8 cellular contexts compared by ENCODE assay signal in the genomic region with DNA sequence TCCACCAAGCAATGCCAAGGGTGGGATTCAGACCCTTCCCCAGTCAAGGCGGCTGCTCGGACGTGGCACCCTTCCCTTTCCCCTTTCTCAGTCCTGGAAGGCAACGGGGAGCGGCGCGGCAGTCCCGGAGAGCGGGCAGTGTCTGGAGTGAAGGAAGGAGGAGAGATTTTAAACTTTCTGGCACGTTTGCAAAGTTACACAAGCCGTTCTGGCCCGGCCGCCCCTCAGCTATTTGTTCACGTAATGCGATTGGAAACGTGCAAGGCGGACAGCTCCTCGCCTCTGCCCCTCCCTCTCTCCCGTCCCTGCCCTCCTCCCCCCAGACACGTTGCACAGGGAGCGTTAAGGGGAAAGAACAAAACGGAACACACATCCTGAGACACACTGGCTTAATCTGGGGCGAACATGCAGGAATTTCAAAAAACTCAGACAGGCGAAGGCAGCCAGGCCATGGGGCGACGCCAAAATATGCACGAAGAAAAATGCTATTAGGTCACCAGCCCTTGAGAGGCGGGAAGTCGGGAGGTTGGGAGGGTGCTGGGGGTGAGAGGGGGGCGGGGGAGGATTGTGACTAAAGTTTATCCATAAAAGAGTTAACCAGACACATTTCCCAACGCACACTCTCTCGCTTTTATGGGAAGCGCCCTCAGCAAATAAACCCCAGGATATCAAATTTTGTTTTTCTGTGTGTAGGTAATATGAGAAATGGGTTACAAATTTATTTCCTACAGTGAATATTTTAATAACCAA. TPM values are rescaled to one million over a fixed set of nuclear protein-coding genes. Genes with fewer than 3 reads are reported as not detected.
A peak's percentile ranks its signal among the peaks of the same experiment; 100 is the strongest.
DNase-seq lines count a peak whose midpoint lies in the region; ATAC-seq and TF ChIP-seq lines count a peak whose summit lies in the region.

A gene with protein sequence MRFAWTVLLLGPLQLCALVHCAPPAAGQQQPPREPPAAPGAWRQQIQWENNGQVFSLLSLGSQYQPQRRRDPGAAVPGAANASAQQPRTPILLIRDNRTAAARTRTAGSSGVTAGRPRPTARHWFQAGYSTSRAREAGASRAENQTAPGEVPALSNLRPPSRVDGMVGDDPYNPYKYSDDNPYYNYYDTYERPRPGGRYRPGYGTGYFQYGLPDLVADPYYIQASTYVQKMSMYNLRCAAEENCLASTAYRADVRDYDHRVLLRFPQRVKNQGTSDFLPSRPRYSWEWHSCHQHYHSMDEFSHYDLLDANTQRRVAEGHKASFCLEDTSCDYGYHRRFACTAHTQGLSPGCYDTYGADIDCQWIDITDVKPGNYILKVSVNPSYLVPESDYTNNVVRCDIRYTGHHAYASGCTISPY (minus strand): TSS at position 144 of the 750 bp plus-strand sequence. CDS start 274 bp downstream, outside the sequence.

- H3K9me2 ChIP-seq in PC-3 (replicated peaks; ENCODE audit: low read length): no peaks in the 10 kb centered on the region

- H3K27ac ChIP-seq in ACC112 (ENCODE audit: low read depth, low read length) (peak within 1 kb of the TSS; percentile 88), PC-3 (ENCODE audit: low read length) (0 out of 2 replicates have a peak within 1 kb of the TSS, but pooled peaks have one; percentile 26), left lung (peak within 1 kb of the TSS; percentile 55 to 89)

- peak within 1 kb of the TSS; percentile 89 for H2AFZ ChIP-seq in ACC112 (ENCODE audit: low read length, unreplicated experiment)
- H2AFZ ChIP-seq in PC-3 (ENCODE audit: low read length): peak within 1 kb of the TSS; percentile 89

- no peaks in the 10 kb centered on the region for H3F3A ChIP-seq in PC-3 (ENCODE audit: low read length, unreplicated experiment)

- peaks cover 18% of the 10 kb centered on the region for H3K36me3 ChIP-seq in ACC112 (ENCODE audit: insufficient read depth, low read length)
- no peaks in the 10 kb centered on the region for H3K36me3 ChIP-seq in PC-3 (ENCODE audit: low read depth, low read length)
- H3K36me3 ChIP-seq in left lung: no peaks in the 10 kb centered on the region

- intact Hi-C loops in PC-3 (cut with micrococcal nuclease) (no loop called here), left lung (cut with DNase I) (loop anchor here in 1 of 2 donors (10.0 kb wide), 1 partner anchor 113 kb away; the partner anchor contains the start of gene SRFBP1)

- ATAC-seq in PC-3 (peak; percentile 58), left lung (peak; percentile 76)

- H3K9ac ChIP-seq in PC-3 (ENCODE audit: low read length): peak within 1 kb of the TSS; percentile 33

- peak within 1 kb of the TSS; percentile 99 for H3K4me2 ChIP-seq in PC-3 (ENCODE audit: low read length)

- DNase-seq in GM13977 (ENCODE audit: low spot score) (peak; percentile 12), PC-3 (peak; percentile 54), dermis blood vessel endothelial cell (peak; percentile 86), left lung (peak; percentile 77 to 79), stromal cell of bone marrow (ENCODE audit: low read depth) (peak; percentile 91), SKM-1 (lab: John Stamatoyannopoulos, UW; ENCODE audit: unreplicated experiment) (no peak), globus pallidus (ENCODE audit: low spot score) (no peak)

- H3K27me3 ChIP-seq in ACC112 (ENCODE audit: insufficient read depth, low read length) (no peaks in the 10 kb centered on the region), PC-3 (ENCODE audit: low read length) (no peaks in the 10 kb centered on the region), left lung (peaks cover 5 to 39% of the 10 kb centered on the region in 2 donors)

- TF ChIP-seq CTCF in GM13977 (IDR thresholded peaks at IDR 0.05; ENCODE audit: extremely low read depth, insufficient read depth, missing control alignments) (no peak), PC-3 (conservative IDR thresholded peaks at IDR 0.05; ENCODE audit: low read depth, low read length) (no peak), left lung (IDR thresholded peaks at IDR 0.05) (no peak)

- H3K4me3 ChIP-seq in ACC112 (ENCODE audit: low read depth, low read length) (peak within 1 kb of the TSS; percentile 96), PC-3 (ENCODE audit: low read length) (peak within 1 kb of the TSS; percentile 76), left lung (peak within 1 kb of the TSS; percentile 48 to 58)

- H4K20me1 ChIP-seq in PC-3 (ENCODE audit: low read length): no peaks in the 10 kb centered on the region

- H3K79me2 ChIP-seq in ACC112 (ENCODE audit: control insufficient read depth, insufficient read depth, low read length, unreplicated experiment) (peaks cover 46% of the 10 kb centered on the region), PC-3 (ENCODE audit: low read length) (no peaks in the 10 kb centered on the region)

- no peaks in the 10 kb centered on the region for H3K9me3 ChIP-seq in PC-3 (ENCODE audit: low read length)
- no peaks in the 10 kb centered on the region for H3K9me3 ChIP-seq in left lung

- CTCF ChIA-PET in PC-3 (lab: Charles Lee): interaction anchor here (0.6 to 3.1 kb wide), 4 partner anchors 85 to 1120 kb away, joined by 3 to 15 read pairs (median 3); no protein-coding TSS in a partner anchor

- peaks cover 43% of the 10 kb centered on the region for H3K4me1 ChIP-seq in ACC112 (ENCODE audit: control insufficient read depth, insufficient read depth, low read length, unreplicated experiment)
- H3K4me1 ChIP-seq in PC-3 (ENCODE audit: insufficient read depth, low read length): peaks cover 10% of the 10 kb centered on the region; the same call in 1 of the 2 replicates
- H3K4me1 ChIP-seq in left lung: peaks cover 0 to 20% of the 10 kb centered on the region in 2 donors

- no TSS peak for BruUV-seq in PC-3 (replicated peaks; lab: Mats Ljungman, UMichigan)

- POLR2A ChIA-PET in PC-3 (lab: Charles Lee; ENCODE audit: unreplicated experiment): interaction anchor here (0.6 kb wide), 1 partner anchor 36 kb away, joined by 4 read pairs; no protein-coding TSS in a partner anchor

- in situ Hi-C loops in GM13977 (cut with MboI; ENCODE audit: low pct_unique_long_range_greater_than_20kb, low sequenced_read_pairs, unreplicated experiment): no loop called here

RNA-seq across cellular contexts. Expression of the gene that starts here (rescaled TPM):
- total RNA-seq in PC-3 (2014; rRNA removed) (0.18 and 0.23 TPM in 2 replicates), dermis blood vessel endothelial cell (88.2 and 100 TPM in 2 replicates), left lung (10 to 100 TPM; 23.2 to 59.1 TPM)

Comparison
In these comparisons a context has a peak if more than half of its experiments do, and no peak if none do; other contexts are left out.
1. RNA of the gene that starts here (total RNA-seq): 88.2 to 100 TPM in dermis blood vessel endothelial cell and 23.2 to 59.1 TPM in left lung; 0.18 to 0.23 TPM in PC-3; every median in the first group is over 10 times any median in the second.
2. Peak in DNase-seq, ATAC-seq, H3K4me3 ChIP-seq, H3K27ac ChIP-seq, H3K9ac ChIP-seq and H3K4me2 ChIP-seq in PC-3; RNA of the gene not detected or under 1 TPM.
3. H3K27ac ChIP-seq: peak in every context shown above with its lines; median percentile 88 in ACC112; 72 in left lung; 26 in PC-3.
4. DNase-seq: peak in GM13977 (single experiment), dermis blood vessel endothelial cell (single experiment), left lung (2 of 2) and stromal cell of bone marrow (single experiment); none in SKM-1 (single experiment) and globus pallidus (single experiment).
5. Peak in every context shown above with its lines, with median percentiles within 50 percentile points of each other: H3K4me3 ChIP-seq.